Comparison of ENCODE assay signal across 8 cellular contexts in the genomic region with DNA sequence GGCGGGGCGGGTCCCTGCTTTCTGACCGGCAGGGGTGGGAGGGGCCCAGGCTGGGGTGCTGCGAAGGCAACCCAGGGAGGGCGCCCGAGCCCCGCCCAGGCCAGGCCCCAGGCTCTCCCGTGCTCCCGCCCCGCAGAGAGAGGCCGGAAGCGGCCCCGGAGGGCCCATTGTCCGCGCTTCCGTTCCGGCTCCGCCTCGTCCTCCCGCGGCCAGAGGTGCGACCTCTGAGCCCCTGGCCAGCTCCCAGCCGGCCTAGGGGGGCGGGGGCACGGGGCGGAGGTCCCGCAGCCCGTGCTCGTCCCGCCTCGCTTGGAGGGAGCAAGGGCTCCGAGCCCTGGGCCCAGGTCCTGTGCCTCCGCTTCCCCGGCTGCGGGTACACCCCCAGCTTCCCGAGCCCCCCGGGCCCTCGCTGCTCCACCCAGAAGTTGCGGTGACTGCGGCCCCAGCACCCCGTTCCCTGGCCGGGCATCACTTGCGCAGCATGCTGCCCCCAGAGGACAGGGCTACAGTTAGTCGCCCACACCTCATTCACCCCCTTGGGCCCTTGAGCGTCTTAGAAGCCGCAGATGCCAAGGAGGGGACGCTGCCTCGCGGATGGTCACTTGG. TPM values are rescaled to one million over a fixed set of nuclear protein-coding genes. Genes with fewer than 3 reads are reported as not detected.
DNase-seq lines count a peak whose midpoint lies in the region; ATAC-seq and TF ChIP-seq lines count a peak whose summit lies in the region.

No MANE protein-coding gene starts in this region.

- no peak for TF ChIP-seq POLR2A in testis (IDR thresholded peaks at IDR 0.05)

- no peaks in the 10 kb centered on the region for H3K9me3 Mint-ChIP-seq in CD4-positive, alpha-beta memory T cell
- H3K9me3 Mint-ChIP-seq in natural killer cell = no peaks in the 10 kb centered on the region

- no peak for TF ChIP-seq CTCF in fibroblast of mammary gland (conservative IDR thresholded peaks at IDR 0.05; ENCODE audit: control insufficient read depth, insufficient read depth, low read depth, low read length)
- no peak for TF ChIP-seq CTCF in natural killer cell (IDR thresholded peaks at IDR 0.05)
- TF ChIP-seq CTCF in testis (IDR thresholded peaks at IDR 0.05) = no peak

- WGBS in testis, 2 donors = 2% methylated on average over 40 of the region's 49 CpGs; no CpG with 5 or more reads in 1 of the 2 donors

- H3K4me1 ChIP-seq in CD4-positive, alpha-beta memory T cell (ENCODE audit: insufficient read depth, low read length) = peaks cover 10% of the 10 kb centered on the region
- peaks cover 22% of the 10 kb centered on the region for H3K4me1 ChIP-seq in NT2/D1 (ENCODE audit: insufficient read depth, insufficient read length)
- H3K4me1 ChIP-seq in testis = peaks cover 39% of the 10 kb centered on the region

- POLR2A ChIA-PET in CD4-positive, alpha-beta memory T cell (lab: Charles Lee; ENCODE audit: partially characterized antibody) = interaction anchor here (0.6 to 3.0 kb wide), 9 partner anchors 9 to 266 kb away, joined by 3 to 17 read pairs (median 7); partner anchors contain the start of genes IFT122, MBD4, PLXND1 and TMCC1

- H3K9me3 ChIP-seq in CD4-positive, alpha-beta memory T cell (ENCODE audit: control insufficient read depth in 1 of 2, low read length in 2 of 2) = no peaks in the 10 kb centered on the region
- no peaks in the 10 kb centered on the region for H3K9me3 ChIP-seq in NT2/D1 (ENCODE audit: insufficient read depth, low read length)
- H3K9me3 ChIP-seq in testis = no peaks in the 10 kb centered on the region

- peak overlapping the region; percentile 87 to 93 (median 90) for H3K4me3 Mint-ChIP-seq in CD4-positive, alpha-beta memory T cell
- peak overlapping the region; percentile 89 for H3K4me3 Mint-ChIP-seq in natural killer cell

- intact Hi-C loops in CD4-positive, alpha-beta memory T cell (cut with micrococcal nuclease) = loop anchor here (1.0 to 5.0 kb wide), 3 partner anchors 20 to 485 kb away; partner anchors contain the start of gene PLXND1
- intact Hi-C loops in natural killer cell (cut with micrococcal nuclease) (loop anchor here (2.0 to 10.0 kb wide), 3 partner anchors 136 to 468 kb away; no protein-coding TSS in a partner anchor), testis (cut with DNase I; ENCODE audit: low total_unique reads) (no loop called here)

- H3K27me3 Mint-ChIP-seq in CD4-positive, alpha-beta memory T cell = no peaks in the 10 kb centered on the region
- H3K27me3 Mint-ChIP-seq in natural killer cell (ENCODE audit: low read depth in 2 of 2) = no peaks in the 10 kb centered on the region

- ATAC-seq in GM19023 (IDR thresholded peaks at IDR 0.05; ENCODE audit: unreplicated experiment) (peak; percentile 92), HG03135 (IDR thresholded peaks at IDR 0.05; ENCODE audit: unreplicated experiment) (peak; percentile 92), natural killer cell (peak; percentile 71 to 83 (median 77))

- H3K4me3 ChIP-seq in CD4-positive, alpha-beta memory T cell (ENCODE audit: low read length in 2 of 2) = peak overlapping the region; percentile 64 to 70
- H3K4me3 ChIP-seq in NT2/D1 (ENCODE audit: insufficient read length, low read depth) (peak overlapping the region; percentile 87), fibroblast of mammary gland (ENCODE audit: control insufficient read depth, low read depth, low read length) (peak overlapping the region; percentile 26), testis (peak overlapping the region; percentile 62 to 73)

- peak overlapping the region; percentile 18 for H3K27ac ChIP-seq in CD4-positive, alpha-beta memory T cell (ENCODE audit: low read depth, low read length)
- H3K27ac ChIP-seq in testis = peak overlapping the region; percentile 89

- H3K27me3 ChIP-seq in CD4-positive, alpha-beta memory T cell (ENCODE audit: insufficient read depth, low read length) = no peaks in the 10 kb centered on the region
- H3K27me3 ChIP-seq in NT2/D1 (ENCODE audit: insufficient read depth, insufficient read length) (no peaks in the 10 kb centered on the region), testis (no peaks in the 10 kb centered on the region)

- H3K36me3 Mint-ChIP-seq in CD4-positive, alpha-beta memory T cell = no peaks in the 10 kb centered on the region
- no peaks in the 10 kb centered on the region for H3K36me3 Mint-ChIP-seq in natural killer cell

- CTCF ChIA-PET in CD4-positive, alpha-beta memory T cell (lab: Charles Lee; ENCODE audit: partially characterized antibody) = interaction anchor here (1.3 to 4.3 kb wide), 9 partner anchors 50 to 315 kb away, joined by 3 to 35 read pairs (median 14); no protein-coding TSS in a partner anchor

- H3K27ac Mint-ChIP-seq in CD4-positive, alpha-beta memory T cell = peak overlapping the region in 5 of 7 donors; percentile 64 to 92 (median 87)
- H3K27ac Mint-ChIP-seq in natural killer cell = peak overlapping the region; percentile 66 to 85

- no peaks in the 10 kb centered on the region for H3K36me3 ChIP-seq in CD4-positive, alpha-beta memory T cell (ENCODE audit: insufficient read depth, low read length)
- H3K36me3 ChIP-seq in NT2/D1 (ENCODE audit: insufficient read depth, insufficient read length, low read length) (no peaks in the 10 kb centered on the region), testis (ENCODE audit: low read depth, missing control alignments) (no peaks in the 10 kb centered on the region)

- peak overlapping the region; percentile 93 for H3K9ac ChIP-seq in NT2/D1 (ENCODE audit: insufficient read length, low read depth)

- peak in 4 of 5 donors; percentile 28 to 42 (median 30) for DNase-seq in CD4-positive, alpha-beta memory T cell
- DNase-seq in NT2/D1 (ENCODE audit: low read depth, low spot score) (peak; percentile 77), activated T-helper 1 cell treated with Interleukin-2 at 50 U/mL for 16 hours (ENCODE audit: low read depth) (peak; percentile 56), fibroblast of mammary gland (ENCODE audit: low read depth) (peak; percentile 77), natural killer cell (peak; percentile 50), testis (peak; percentile 93)

- peaks cover 7 to 22% (median 17%) of the 10 kb centered on the region in 4 donors for H3K4me1 Mint-ChIP-seq in CD4-positive, alpha-beta memory T cell
- peaks cover 34 to 38% of the 10 kb centered on the region in 2 donors for H3K4me1 Mint-ChIP-seq in natural killer cell

RNA-seq across cellular contexts. Expression of gene PLXND1, which starts 20.4 kb away (rescaled TPM):
- 10 to 100 TPM; 71.4 to 72.5 TPM for total RNA-seq in CD4-positive, alpha-beta memory T cell
- 1 to 10 TPM in 1 of 2 donors, under 1 TPM in 1; 0.03 to 8.9 TPM for polyA plus RNA-seq in CD4-positive, alpha-beta memory T cell
- total RNA-seq in natural killer cell (100 to 1,000 TPM; 135 to 214 (median 189) TPM), testis (10 to 100 TPM; 50.2 to 87.8 TPM)
- polyA plus RNA-seq in testis (ENCODE audit: insufficient read depth, low read depth, low replicate concordance) = 69.2 TPM

Comparison
In these comparisons a context has a peak if more than half of its experiments do, and no peak if none do; other contexts are left out.
1. Peak in every context shown above with its lines: DNase-seq, ATAC-seq, H3K4me3 ChIP-seq and H3K27ac ChIP-seq.
2. DNase-seq: peak in every context shown above with its lines; median percentile 93 in testis; 77 in NT2/D1; 77 in fibroblast of mammary gland; 56 in activated T-helper 1 cell treated with Interleukin-2 at 50 U/mL for 16 hours; 50 in natural killer cell; 30 in CD4-positive, alpha-beta memory T cell.
3. H3K4me3 ChIP-seq: peak in every context shown above with its lines; median percentile 87 in NT2/D1; 68 in testis; 67 in CD4-positive, alpha-beta memory T cell; 26 in fibroblast of mammary gland.